Comparison of ENCODE assay signal across 11 cellular contexts in genomic region chr17:15590844-15591243, GRCh38. TPM values are rescaled to one million over a fixed set of nuclear protein-coding genes. Genes with fewer than 3 reads are reported as not detected.
A peak's percentile ranks its signal among the peaks of the same experiment; 100 is the strongest.
DNase-seq lines count a peak whose midpoint lies in the region; ATAC-seq and TF ChIP-seq lines count a peak whose summit lies in the region.
"Not testable (repeated sequence)": the region's sequence is repeated elsewhere in the genome, so short reads cannot be mapped to it uniquely, and the experiment has no call there.
"Had no signal": no experiment of that assay in that cellular context is flagged by ENCODE, and none has a peak within 500 bp of the region (broad histone marks: within the 10 kb centered on the region; RNA-seq: fewer than 3 reads in every experiment).

No MANE protein-coding gene starts in this region.

- not testable (repeated sequence) for H3K9me3 ChIP-seq in CD4-positive, alpha-beta memory T cell (ENCODE audit: control insufficient read depth in 1 of 2, low read length in 2 of 2); KOPT-K1 (ENCODE audit: insufficient read depth, low read length, poor library complexity, severe bottlenecking); OCI-LY7 (ENCODE audit: low read length)

- peak overlapping the region in 5 of 8 donors; percentile 37 to 84 (median 61) for H3K4me3 Mint-ChIP-seq in CD4-positive, alpha-beta memory T cell
- not testable (repeated sequence) for H3K4me3 Mint-ChIP-seq in activated CD4-positive, alpha-beta T cell treated with anti-CD3 and anti-CD28 coated beads, Interleukin-2, amount 10 ng/mL, durations not matched to agents 7 days and 5 days
- peak overlapping the region; percentile 10 to 59 for H3K4me3 Mint-ChIP-seq in activated T-cell treated with anti-CD3 and anti-CD28 coated beads, Interleukin-2, amount 50 U/mL, for 72 hours
- peak overlapping the region; percentile 71 for H3K4me3 Mint-ChIP-seq in activated naive CD8-positive, alpha-beta T cell treated with anti-CD3 and anti-CD28 coated beads, Interleukin-2, amount 10 ng/mL, durations not matched to agents 7 days and 5 days
- H3K4me3 Mint-ChIP-seq in immature natural killer cell = peak overlapping the region; percentile 61 to 72 (median 67)
- peak overlapping the region; percentile 51 for H3K4me3 Mint-ChIP-seq in stimulated activated effector memory CD8-positive, alpha-beta T cell treated with anti-CD3 and anti-CD28 coated beads, Interleukin-12 subunit alpha, Interleukin-12 subunit beta, amount 100 ng/mL, for 72 hours

- not testable (repeated sequence) for H3K9me2 ChIP-seq in OCI-LY7 (ENCODE audit: insufficient read depth, low read length)

- H3K4me3 ChIP-seq in CD4-positive, alpha-beta memory T cell (ENCODE audit: low read length in 2 of 2); OCI-LY7 (ENCODE audit: low read depth, low read length, poor library complexity, severe bottlenecking): not testable (repeated sequence)

- not testable (repeated sequence) for H3K27me3 ChIP-seq in CD4-positive, alpha-beta memory T cell (ENCODE audit: insufficient read depth, low read length)

- ATAC-seq in activated T-cell treated with anti-CD3 and anti-CD28 coated beads, Interleukin-2, amount 50 U/mL, for 72 hours (replicated peaks in 1 of 2); activated naive CD8-positive, alpha-beta T cell treated with anti-CD3 and anti-CD28 coated beads, Interleukin-2, amount 10 ng/mL, durations not matched to agents 7 days and 5 days (ENCODE audit: low read depth); stimulated activated effector memory CD8-positive, alpha-beta T cell treated with anti-CD3 and anti-CD28 coated beads, Interleukin-12 subunit alpha, Interleukin-12 subunit beta, amount 100 ng/mL, for 72 hours: not testable (repeated sequence)

- peak overlapping the region in 3 of 7 donors; percentile 60 to 78 (median 74) for H3K27ac Mint-ChIP-seq in CD4-positive, alpha-beta memory T cell
- H3K27ac Mint-ChIP-seq in activated CD4-positive, alpha-beta T cell treated with anti-CD3 and anti-CD28 coated beads, Interleukin-2, amount 10 ng/mL, durations not matched to agents 7 days and 5 days = peak overlapping the region; percentile 82
- not testable (repeated sequence) for H3K27ac Mint-ChIP-seq in activated T-cell treated with anti-CD3 and anti-CD28 coated beads, Interleukin-2, amount 50 U/mL, for 72 hours; stimulated activated effector memory CD8-positive, alpha-beta T cell treated with anti-CD3 and anti-CD28 coated beads, Interleukin-12 subunit alpha, Interleukin-12 subunit beta, amount 100 ng/mL, for 72 hours
- peak overlapping the region; percentile 93 for H3K27ac Mint-ChIP-seq in activated naive CD8-positive, alpha-beta T cell treated with anti-CD3 and anti-CD28 coated beads, Interleukin-2, amount 10 ng/mL, durations not matched to agents 7 days and 5 days
- peak overlapping the region in 1 of 6 donors; percentile 69 for H3K27ac Mint-ChIP-seq in immature natural killer cell

- not testable (repeated sequence) for TF ChIP-seq CTCF in OCI-LY7 (conservative IDR thresholded peaks at IDR 0.05; ENCODE audit: low read length)

- intact Hi-C loops in CD4-positive, alpha-beta memory T cell (cut with micrococcal nuclease); OCI-LY7 (cut with micrococcal nuclease; ENCODE audit: unreplicated experiment): not testable (repeated sequence)

- H3K36me3 ChIP-seq in CD4-positive, alpha-beta memory T cell (ENCODE audit: insufficient read depth, low read length); KOPT-K1 (ENCODE audit: insufficient read depth, low read length); OCI-LY7 (ENCODE audit: insufficient read depth, low read length): not testable (repeated sequence)

- not testable (repeated sequence) for H3K27me3 Mint-ChIP-seq in CD4-positive, alpha-beta memory T cell; activated CD4-positive, alpha-beta T cell treated with anti-CD3 and anti-CD28 coated beads, Interleukin-2, amount 10 ng/mL, durations not matched to agents 7 days and 5 days; activated naive CD8-positive, alpha-beta T cell treated with anti-CD3 and anti-CD28 coated beads, Interleukin-2, amount 10 ng/mL, durations not matched to agents 7 days and 5 days; immature natural killer cell (ENCODE audit: low read depth in 3 of 3)
- H3K27me3 Mint-ChIP-seq in activated T-cell treated with anti-CD3 and anti-CD28 coated beads, Interleukin-2, amount 50 U/mL, for 72 hours (ENCODE audit: low read depth) = peaks cover 22% of the 10 kb centered on the region

- peaks cover 20 to 51% (median 39%) of the 10 kb centered on the region in 4 donors for H3K4me1 Mint-ChIP-seq in CD4-positive, alpha-beta memory T cell
- H3K4me1 Mint-ChIP-seq in activated CD4-positive, alpha-beta T cell treated with anti-CD3 and anti-CD28 coated beads, Interleukin-2, amount 10 ng/mL, durations not matched to agents 7 days and 5 days = peaks cover 30% of the 10 kb centered on the region
- peaks cover 26% of the 10 kb centered on the region for H3K4me1 Mint-ChIP-seq in activated T-cell treated with anti-CD3 and anti-CD28 coated beads, Interleukin-2, amount 50 U/mL, for 72 hours (ENCODE audit: low read depth)
- peaks cover 32% of the 10 kb centered on the region for H3K4me1 Mint-ChIP-seq in activated naive CD8-positive, alpha-beta T cell treated with anti-CD3 and anti-CD28 coated beads, Interleukin-2, amount 10 ng/mL, durations not matched to agents 7 days and 5 days
- peaks cover 37 to 52% of the 10 kb centered on the region in 2 donors for H3K4me1 Mint-ChIP-seq in immature natural killer cell
- peaks cover 34% of the 10 kb centered on the region for H3K4me1 Mint-ChIP-seq in stimulated activated effector memory CD8-positive, alpha-beta T cell treated with anti-CD3 and anti-CD28 coated beads, Interleukin-12 subunit alpha, Interleukin-12 subunit beta, amount 100 ng/mL, for 72 hours

- not testable (repeated sequence) for DNase-seq in CD4-positive, alpha-beta memory T cell; OCI-LY7 (ENCODE audit: low spot score); activated CD4-positive, alpha-beta T cell treated with anti-CD3 and anti-CD28 coated beads, Interleukin-2, amount 10 ng/mL, durations not matched to agents 7 days and 5 days; activated T-cell treated with anti-CD3 and anti-CD28 coated beads, Interleukin-2, amount 50 U/mL, for 72 hours; activated naive CD8-positive, alpha-beta T cell treated with anti-CD3 and anti-CD28 coated beads, Interleukin-2, amount 10 ng/mL, durations not matched to agents 7 days and 5 days; immature natural killer cell; stimulated activated effector memory CD8-positive, alpha-beta T cell treated with anti-CD3 and anti-CD28 coated beads, Interleukin-12 subunit alpha, Interleukin-12 subunit beta, amount 100 ng/mL, for 72 hours (ENCODE audit: low spot score in 2 of 2)

- not testable (repeated sequence) for H3K36me3 Mint-ChIP-seq in CD4-positive, alpha-beta memory T cell; activated CD4-positive, alpha-beta T cell treated with anti-CD3 and anti-CD28 coated beads, Interleukin-2, amount 10 ng/mL, durations not matched to agents 7 days and 5 days (ENCODE audit: low read depth); activated T-cell treated with anti-CD3 and anti-CD28 coated beads, Interleukin-2, amount 50 U/mL, for 72 hours (ENCODE audit: insufficient read depth in 2 of 2); activated naive CD8-positive, alpha-beta T cell treated with anti-CD3 and anti-CD28 coated beads, Interleukin-2, amount 10 ng/mL, durations not matched to agents 7 days and 5 days; immature natural killer cell; stimulated activated effector memory CD8-positive, alpha-beta T cell treated with anti-CD3 and anti-CD28 coated beads, Interleukin-12 subunit alpha, Interleukin-12 subunit beta, amount 100 ng/mL, for 72 hours

- not testable (repeated sequence) for H3K9me3 Mint-ChIP-seq in CD4-positive, alpha-beta memory T cell; activated CD4-positive, alpha-beta T cell treated with anti-CD3 and anti-CD28 coated beads, Interleukin-2, amount 10 ng/mL, durations not matched to agents 7 days and 5 days; activated T-cell treated with anti-CD3 and anti-CD28 coated beads, Interleukin-2, amount 50 U/mL, for 72 hours; activated naive CD8-positive, alpha-beta T cell treated with anti-CD3 and anti-CD28 coated beads, Interleukin-2, amount 10 ng/mL, durations not matched to agents 7 days and 5 days; immature natural killer cell; stimulated activated effector memory CD8-positive, alpha-beta T cell treated with anti-CD3 and anti-CD28 coated beads, Interleukin-12 subunit alpha, Interleukin-12 subunit beta, amount 100 ng/mL, for 72 hours

- not testable (repeated sequence) for H3K27ac ChIP-seq in CD4-positive, alpha-beta memory T cell (ENCODE audit: low read depth, low read length); OCI-LY7 (ENCODE audit: low read depth, low read length, poor library complexity, severe bottlenecking)
- H3K27ac ChIP-seq in KOPT-K1 (ENCODE audit: low read depth, low read length, poor library complexity, severe bottlenecking) = peak overlapping the region; percentile 72

- CTCF ChIA-PET in CD4-positive, alpha-beta memory T cell (lab: Charles Lee; ENCODE audit: partially characterized antibody); OCI-LY7 (lab: Charles Lee; ENCODE audit: unreplicated experiment); activated CD4-positive, alpha-beta T cell treated with anti-CD3 and anti-CD28 coated beads, Interleukin-2, amount 10 ng/mL, durations not matched to agents 7 days and 5 days (lab: Charles Lee): not testable (repeated sequence)

- not testable (repeated sequence) for BruUV-seq in OCI-LY7 (replicated peaks; lab: Mats Ljungman, UMichigan)

- H3K4me2 ChIP-seq in OCI-LY7 (ENCODE audit: low read length) = 0 out of 2 replicates have a peak overlapping the region, but pooled peaks have one; percentile 5

- H2AFZ ChIP-seq in OCI-LY7 (ENCODE audit: low read length) = not testable (repeated sequence)

- not testable (repeated sequence) for H3K79me2 ChIP-seq in OCI-LY7 (ENCODE audit: insufficient read depth, low read depth, low read length)

- POLR2A ChIA-PET in CD4-positive, alpha-beta memory T cell (lab: Charles Lee; ENCODE audit: partially characterized antibody); OCI-LY7 (lab: Charles Lee); activated CD4-positive, alpha-beta T cell treated with anti-CD3 and anti-CD28 coated beads, Interleukin-2, amount 10 ng/mL, durations not matched to agents 7 days and 5 days (lab: Charles Lee); activated naive CD8-positive, alpha-beta T cell treated with anti-CD3 and anti-CD28 coated beads, Interleukin-2, amount 10 ng/mL, durations not matched to agents 7 days and 5 days (lab: Charles Lee): not testable (repeated sequence)

- peaks cover 17% of the 10 kb centered on the region for H3K4me1 ChIP-seq in CD4-positive, alpha-beta memory T cell (ENCODE audit: insufficient read depth, low read length)
- H3K4me1 ChIP-seq in OCI-LY7 (ENCODE audit: insufficient read depth, low read length, poor library complexity, severe bottlenecking) = peaks cover 30% of the 10 kb centered on the region

- not testable (repeated sequence) for H4K20me1 ChIP-seq in OCI-LY7 (ENCODE audit: insufficient read depth, low read length)

RNA-seq across cellular contexts. Expression of gene TVP23C, which starts 27.6 kb away (rescaled TPM):
- 10 to 100 TPM; 26.4 to 34.5 TPM for total RNA-seq in CD4-positive, alpha-beta memory T cell
- polyA plus RNA-seq in CD4-positive, alpha-beta memory T cell = 1 to 10 TPM; 5.8 to 6.9 TPM
- total RNA-seq in OCI-LY7 (2014; rRNA removed; shearing (Covaris generic)) = 6.5 and 8.4 TPM in 2 replicates
- total RNA-seq in OCI-LY7 (2022) = 17.9 and 20.3 TPM in 2 replicates
- 1 to 10 TPM; 5.0 to 7.0 TPM for total RNA-seq in activated CD4-positive, alpha-beta T cell treated with anti-CD3 and anti-CD28 coated beads, Interleukin-2, amount 10 ng/mL, durations not matched to agents 7 days and 5 days
- total RNA-seq in activated T-cell treated with anti-CD3 and anti-CD28 coated beads, Interleukin-2, amount 50 U/mL, for 72 hours = 10 to 100 TPM; 19.5 to 26.5 TPM
- 10 to 100 TPM; 21.0 to 24.3 TPM for total RNA-seq in activated naive CD8-positive, alpha-beta T cell treated with anti-CD3 and anti-CD28 coated beads, Interleukin-2, amount 10 ng/mL, durations not matched to agents 7 days and 5 days
- polyA plus RNA-seq in immature natural killer cell = 1 to 10 TPM; 5.1 to 7.1 (median 5.3) TPM

RNA-seq across cellular contexts. Expression of gene FBXW10B, which starts 28.7 kb away (rescaled TPM):
- under 1 TPM; 0.26 to 0.89 TPM for total RNA-seq in CD4-positive, alpha-beta memory T cell
- not detected for polyA plus RNA-seq in CD4-positive, alpha-beta memory T cell
- not detected in 2 replicates for total RNA-seq in OCI-LY7 (2014; rRNA removed; shearing (Covaris generic))
- total RNA-seq in OCI-LY7 (2022) = not detected in 2 replicates
- under 1 TPM; 0.44 to 0.60 TPM for total RNA-seq in activated CD4-positive, alpha-beta T cell treated with anti-CD3 and anti-CD28 coated beads, Interleukin-2, amount 10 ng/mL, durations not matched to agents 7 days and 5 days
- total RNA-seq in activated T-cell treated with anti-CD3 and anti-CD28 coated beads, Interleukin-2, amount 50 U/mL, for 72 hours = 1 to 10 TPM; 1.2 to 1.5 TPM
- total RNA-seq in activated naive CD8-positive, alpha-beta T cell treated with anti-CD3 and anti-CD28 coated beads, Interleukin-2, amount 10 ng/mL, durations not matched to agents 7 days and 5 days = under 1 TPM in 1 of 2 experiments, not detected in 1; 0.94 TPM
- not detected for polyA plus RNA-seq in immature natural killer cell
- total RNA-seq: Caco-2 had no signal
- polyA plus RNA-seq: CD14-positive monocyte, GM23338 had no signal
